ENCODE assay signal across 19 cellular contexts in genomic region chr9:116870566-116870965, GRCh38.
DNase-seq lines count a peak whose midpoint lies in the region; ATAC-seq, FAIRE-seq and TF ChIP-seq lines count a peak whose summit lies in the region.
"Had no signal": no experiment of that assay in that cellular context is flagged by ENCODE, and none has a peak within 500 bp of the region (broad histone marks: within the 10 kb centered on the region; RNA-seq: fewer than 3 reads in every experiment).

No MANE protein-coding gene starts in this region.

- CTCF ChIA-PET in HCT116 (lab: Charles Lee), result interaction anchor here (2.1 kb wide), 1 partner anchor 10 kb away, joined by 9 read pairs; no protein-coding TSS in a partner anchor

- H3K9me3 ChIP-seq in HCT116 (ENCODE audit: control insufficient read depth in 1 of 2, insufficient read depth in 1 of 2, low read depth in 1 of 2, low read length in 2 of 2), result no peaks in the 10 kb centered on the region; a peak in 1 of 4 replicates
- H3K9me3 ChIP-seq: uterus had no signal

- ATAC-seq in HCT116 (peak; percentile 95), GM21390 (IDR thresholded peaks at IDR 0.05; ENCODE audit: unreplicated experiment) (no peak)
- ATAC-seq: left ventricle myocardium superior; right cardiac atrium; stimulated activated memory B cell treated with anti-CD40 and anti-IgM and Interleukin-4, amounts not matched to agents 10 μg/mL and 1 μg/mL and 100 μg/mL, for 72 hours had no signal

- FAIRE-seq in RCC 7860 (lab: Jason Lieb, UNC), result peak; percentile 99

- H3K4me2 ChIP-seq in HCT116 (ENCODE audit: low read length), result peak overlapping the region; percentile 50

- no peak for TF ChIP-seq CTCF in HCT116 (IDR thresholded peaks at IDR 0.05 in 2 of 3, conservative IDR thresholded peaks at IDR 0.05 in 1 of 3; ENCODE audit: borderline replicate concordance in 1 of 3, insufficient read depth in 1 of 3, low read depth in 2 of 3, low read length in 2 of 3)

- H2AFZ ChIP-seq in HCT116 (ENCODE audit: low read depth, low read length, poor library complexity, severe bottlenecking), result no peak overlapping the region

- H3K9ac ChIP-seq in HCT116 (ENCODE audit: low read length), result no peak overlapping the region

- H3K79me2 ChIP-seq in HCT116 (ENCODE audit: insufficient read depth, low read length), result no peaks in the 10 kb centered on the region

- H3K9me3 Mint-ChIP-seq in activated CD4-positive, alpha-beta T cell treated with anti-CD3 and anti-CD28 coated beads, Interleukin-2, amount 10 ng/mL, durations not matched to agents 24 days and 14 days, result no peaks in the 10 kb centered on the region
- H3K9me3 Mint-ChIP-seq: activated naive CD4-positive, alpha-beta T cell treated with anti-CD3 and anti-CD28 coated beads for 36 hours had no signal

- no peaks in the 10 kb centered on the region for H3K4me1 Mint-ChIP-seq in activated CD4-positive, alpha-beta T cell treated with anti-CD3 and anti-CD28 coated beads, Interleukin-2, amount 10 ng/mL, durations not matched to agents 24 days and 14 days
- H3K4me1 Mint-ChIP-seq: stimulated activated memory B cell treated with anti-CD40 and anti-IgM and Interleukin-4, amounts not matched to agents 10 μg/mL and 1 μg/mL and 100 μg/mL, for 72 hours had no signal

- RAD21 ChIA-PET in HCT116 (lab: Charles Lee; ENCODE audit: low non-redundant PET in 1 of 2, low total read pairs in 2 of 2, uncharacterized antibody in 2 of 2, unreplicated experiment in 2 of 2), result no interaction called here

- POLR2A ChIA-PET in HCT116 (lab: Charles Lee), result no interaction called here

- no peak for TF ChIP-seq RAD21 in HCT116 (IDR thresholded peaks at IDR 0.05; ENCODE audit: low read depth)

- no peaks in the 10 kb centered on the region for H3K36me3 ChIP-seq in HCT116 (ENCODE audit: control insufficient read depth in 1 of 2, insufficient read depth in 2 of 2, low read length in 2 of 2)
- H3K36me3 ChIP-seq: uterus had no signal

- no peak for TF ChIP-seq POLR2A in HCT116 (IDR thresholded peaks at IDR 0.05; ENCODE audit: borderline replicate concordance, extremely low read depth, insufficient read depth, insufficient read length)

- no peak overlapping the region for H3K4me3 ChIP-seq in HCT116 (replicated peaks in 1 of 2; ENCODE audit: low read depth in 1 of 2, low read length in 2 of 2)
- H3K4me3 ChIP-seq: uterus had no signal

- peaks cover 0 to 15% of the 10 kb centered on the region in 2 experiments; a peak in 3 of 4 replicates for H3K4me1 ChIP-seq in HCT116 (ENCODE audit: control insufficient read depth in 1 of 2, insufficient read depth in 2 of 2, low read length in 2 of 2)
- H3K4me1 ChIP-seq: uterus had no signal

- H3K4me3 Mint-ChIP-seq in activated CD4-positive, alpha-beta T cell treated with anti-CD3 and anti-CD28 coated beads, Interleukin-2, amount 10 ng/mL, durations not matched to agents 24 days and 14 days, result no peak overlapping the region
- H3K4me3 Mint-ChIP-seq: activated naive CD4-positive, alpha-beta T cell treated with anti-CD3 and anti-CD28 coated beads for 36 hours; CD4-positive, alpha-beta T cell; nephron progenitor cell; stimulated activated memory B cell treated with anti-CD40 and anti-IgM and Interleukin-4, amounts not matched to agents 10 μg/mL and 1 μg/mL and 100 μg/mL, for 72 hours had no signal

- no TSS peak for BruUV-seq in HCT116 (replicated peaks; lab: Mats Ljungman, UMichigan)

- H3K27ac Mint-ChIP-seq in activated CD4-positive, alpha-beta T cell treated with anti-CD3 and anti-CD28 coated beads, Interleukin-2, amount 10 ng/mL, durations not matched to agents 24 days and 14 days, result no peak overlapping the region
- H3K27ac Mint-ChIP-seq: activated naive CD4-positive, alpha-beta T cell treated with anti-CD3 and anti-CD28 coated beads for 36 hours; CD4-positive, alpha-beta T cell; nephron progenitor cell; stimulated activated memory B cell treated with anti-CD40 and anti-IgM and Interleukin-4, amounts not matched to agents 10 μg/mL and 1 μg/mL and 100 μg/mL, for 72 hours had no signal

- DNase-seq in HCT116 (ENCODE audit: low read depth, low spot score) (peak; percentile 63), RCC 7860 (ENCODE audit: low spot score) (peak; percentile 100), iPS DF 4.7 (ENCODE audit: extremely low read depth, low spot score) (peak; percentile 19), renal cortical epithelial cell (ENCODE audit: low read depth) (peak; percentile 99), GM19238 (ENCODE audit: insufficient read length, low spot score) (no peak)
- no peak for DNase-seq in activated CD4-positive, alpha-beta T cell treated with anti-CD3 and anti-CD28 coated beads, Interleukin-2, amount 10 ng/mL, durations not matched to agents 24 days and 14 days
- DNase-seq: activated CD4-positive, CD25-positive, alpha-beta regulatory T cell; activated CD8-positive, alpha-beta memory T cell treated with anti-CD3 and anti-CD28 coated beads, Interleukin-2, amount 50 U/mL, for 4 hours; activated naive CD4-positive, alpha-beta T cell treated with anti-CD3 and anti-CD28 coated beads for 36 hours; CD4-positive, alpha-beta T cell; effector memory CD4-positive, alpha-beta T cell; GOT3; left ventricle myocardium superior; nephron progenitor cell; right cardiac atrium; stimulated activated CD4-positive, alpha-beta T cell treated with anti-CD3 and anti-CD28 coated beads, Interleukin-4, amount 100 ng/mL, for 4 hours; uterus had no signal

- intact Hi-C loops in HCT116 (cut with micrococcal nuclease), result no loop called here
- intact Hi-C loops in activated CD4-positive, alpha-beta T cell treated with anti-CD3 and anti-CD28 coated beads, Interleukin-2, amount 10 ng/mL, durations not matched to agents 24 days and 14 days (cut with micrococcal nuclease), result no loop called here

- no peaks in the 10 kb centered on the region for H3K36me3 Mint-ChIP-seq in activated CD4-positive, alpha-beta T cell treated with anti-CD3 and anti-CD28 coated beads, Interleukin-2, amount 10 ng/mL, durations not matched to agents 24 days and 14 days (ENCODE audit: low read depth)
- H3K36me3 Mint-ChIP-seq: stimulated activated memory B cell treated with anti-CD40 and anti-IgM and Interleukin-4, amounts not matched to agents 10 μg/mL and 1 μg/mL and 100 μg/mL, for 72 hours had no signal

- H3K27me3 ChIP-seq in HCT116 (ENCODE audit: insufficient read depth, low read length), result no peaks in the 10 kb centered on the region; the same call in 1 of the 2 replicates
- H3K27me3 ChIP-seq: uterus had no signal

- no peaks in the 10 kb centered on the region for H3K9me2 ChIP-seq in HCT116 (ENCODE audit: insufficient read depth)

- no peaks in the 10 kb centered on the region for H3K27me3 Mint-ChIP-seq in activated CD4-positive, alpha-beta T cell treated with anti-CD3 and anti-CD28 coated beads, Interleukin-2, amount 10 ng/mL, durations not matched to agents 24 days and 14 days
- H3K27me3 Mint-ChIP-seq: CD4-positive, alpha-beta T cell; stimulated activated memory B cell treated with anti-CD40 and anti-IgM and Interleukin-4, amounts not matched to agents 10 μg/mL and 1 μg/mL and 100 μg/mL, for 72 hours had no signal

- no peak overlapping the region for H3K27ac ChIP-seq in HCT116 (ENCODE audit: low read depth, low read length)
- H3K27ac ChIP-seq: uterus had no signal

- no peaks in the 10 kb centered on the region for H4K20me1 ChIP-seq in HCT116 (ENCODE audit: insufficient read depth)

TF ChIP-seq in HCT116, 20 proteins besides CTCF, POLR2A, EP300 and RAD21:
- TF ChIP-seq ATF3 (IDR thresholded peaks at IDR 0.05) (no peak), CBX3 (IDR thresholded peaks at IDR 0.05; ENCODE audit: low read depth) (0 out of 2 replicates have a peak, but pooled peaks have one; percentile 22), YY1 (IDR thresholded peaks at IDR 0.05; ENCODE audit: extremely low read depth, insufficient replicate concordance, low read depth, low read length) (no peak), SP1 (IDR thresholded peaks at IDR 0.05; ENCODE audit: low read depth) (peak; percentile 34; the same call in 1 of the 2 replicates), JUND (IDR thresholded peaks at IDR 0.05) (peak; percentile 63), MAX (IDR thresholded peaks at IDR 0.05) (no peak), FOSL1 (IDR thresholded peaks at IDR 0.05; ENCODE audit: low read depth) (peak; percentile 72)

Comparison
In these comparisons a context has a peak if more than half of its experiments do, and no peak if none do; other contexts are left out.
1. DNase-seq: peak in HCT116 (single experiment), RCC 7860 (single experiment), iPS DF 4.7 (single experiment) and renal cortical epithelial cell (single experiment); none in activated CD4-positive, alpha-beta T cell treated with anti-CD3 and anti-CD28 coated beads, Interleukin-2, amount 10 ng/mL, durations not matched to agents 24 days and 14 days (single experiment) and GM19238 (single experiment).